19 cellular contexts compared by ENCODE assay signal in the genomic region with DNA sequence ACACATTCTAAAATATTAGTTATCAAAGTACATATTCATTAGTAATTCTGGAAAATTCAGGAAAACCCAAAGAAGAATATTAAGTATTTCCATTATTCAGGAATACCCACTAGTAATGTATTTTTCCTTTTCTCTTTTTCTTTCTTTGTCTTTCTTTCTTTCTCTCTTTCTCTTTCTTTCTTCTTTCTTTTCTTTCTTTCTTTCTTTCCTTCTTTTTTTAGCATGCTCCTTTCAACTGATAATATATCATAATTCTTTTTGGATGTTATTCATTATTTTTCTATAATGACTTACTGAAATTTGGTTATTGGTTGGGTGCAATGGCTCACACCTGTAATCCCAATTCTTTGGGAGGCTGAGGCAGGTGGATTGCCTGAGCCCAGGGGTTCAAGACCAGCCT.
DNase-seq lines count a peak whose midpoint lies in the region; ATAC-seq, FAIRE-seq and TF ChIP-seq lines count a peak whose summit lies in the region.
"Had no signal": no experiment of that assay in that cellular context is flagged by ENCODE, and none has a peak within 500 bp of the region (broad histone marks: within the 10 kb centered on the region; RNA-seq: fewer than 3 reads in every experiment).

No MANE protein-coding gene starts in this region.

- H2AFZ ChIP-seq in HCT116 (ENCODE audit: low read depth, low read length, poor library complexity, severe bottlenecking), result no peak overlapping the region

- FAIRE-seq in TTC549 (lab: Jason Lieb, UNC), result peak; percentile 19

- TF ChIP-seq POLR2A in HCT116 (IDR thresholded peaks at IDR 0.05; ENCODE audit: borderline replicate concordance, extremely low read depth, insufficient read depth, insufficient read length) (no peak), esophagus squamous epithelium (IDR thresholded peaks at IDR 0.05) (no peak)

- H3K27me3 ChIP-seq in HCT116 (ENCODE audit: insufficient read depth, low read length), result no peaks in the 10 kb centered on the region
- no peaks in the 10 kb centered on the region for H3K27me3 ChIP-seq in naive thymus-derived CD4-positive, alpha-beta T cell (ENCODE audit: control insufficient read depth in 2 of 2, insufficient read depth in 2 of 2, low read length in 2 of 2)
- no peaks in the 10 kb centered on the region for H3K27me3 ChIP-seq in esophagus squamous epithelium

- no peaks in the 10 kb centered on the region for H4K20me1 ChIP-seq in HCT116 (ENCODE audit: insufficient read depth)

- RAD21 ChIA-PET in HCT116 (lab: Charles Lee; ENCODE audit: low non-redundant PET in 1 of 2, low total read pairs in 2 of 2, uncharacterized antibody in 2 of 2, unreplicated experiment in 2 of 2), result no interaction called here

- H3K4me3 Mint-ChIP-seq in mesothelial cell of epicardium, result no peak overlapping the region
- no peak overlapping the region for H3K4me3 Mint-ChIP-seq in naive thymus-derived CD4-positive, alpha-beta T cell

- intact Hi-C loops in HCT116 (cut with micrococcal nuclease), result no loop called here
- intact Hi-C loops in naive thymus-derived CD4-positive, alpha-beta T cell (cut with micrococcal nuclease), result loop anchor here in 1 of 2 donors (10.0 kb wide), 1 partner anchor 271 kb away; no protein-coding TSS in a partner anchor
- intact Hi-C loops in esophagus squamous epithelium (cut with DNase I), result no loop called here

- H3K9ac ChIP-seq in HCT116 (ENCODE audit: low read length), result no peak overlapping the region

- H3K4me1 Mint-ChIP-seq in mesothelial cell of epicardium, result peaks cover 51% of the 10 kb centered on the region
- H3K4me1 Mint-ChIP-seq in naive thymus-derived CD4-positive, alpha-beta T cell, result peaks cover 0 to 26% (median 16%) of the 10 kb centered on the region in 7 donors

- TF ChIP-seq CTCF in HCT116 (IDR thresholded peaks at IDR 0.05 in 2 of 3, conservative IDR thresholded peaks at IDR 0.05 in 1 of 3; ENCODE audit: borderline replicate concordance in 1 of 3, insufficient read depth in 1 of 3, low read depth in 2 of 3, low read length in 2 of 3) (no peak), mesothelial cell of epicardium (IDR thresholded peaks at IDR 0.05; ENCODE audit: unreplicated experiment) (no peak), esophagus squamous epithelium (IDR thresholded peaks at IDR 0.05) (no peak)

- H3K79me2 ChIP-seq in HCT116 (ENCODE audit: insufficient read depth, low read length), result no peaks in the 10 kb centered on the region

- H3K36me3 ChIP-seq in HCT116 (ENCODE audit: control insufficient read depth in 1 of 2, insufficient read depth in 2 of 2, low read length in 2 of 2), result no peaks in the 10 kb centered on the region
- no peaks in the 10 kb centered on the region for H3K36me3 ChIP-seq in naive thymus-derived CD4-positive, alpha-beta T cell (ENCODE audit: control insufficient read depth in 2 of 3, insufficient read depth in 3 of 3, low read length in 3 of 3)
- no peaks in the 10 kb centered on the region for H3K36me3 ChIP-seq in esophagus squamous epithelium

- ATAC-seq in HCT116 (no peak), HG02588 (IDR thresholded peaks at IDR 0.05; ENCODE audit: unreplicated experiment) (no peak)
- ATAC-seq in naive thymus-derived CD4-positive, alpha-beta T cell, result no peak
- ATAC-seq: PC-3 had no signal

- H3K4me2 ChIP-seq in HCT116 (ENCODE audit: low read length), result 0 out of 2 replicates have a peak overlapping the region, but pooled peaks have one; percentile 5

- DNase-seq in HCT116 (ENCODE audit: low read depth, low spot score) (no peak), mesothelial cell of epicardium (ENCODE audit: low spot score in 2 of 2, unreplicated experiment in 2 of 2) (no peak), esophagus squamous epithelium (lab: John Stamatoyannopoulos, UW) (no peak), caudate nucleus (lab: John Stamatoyannopoulos, UW) (no peak)
- no peak for DNase-seq in naive thymus-derived CD4-positive, alpha-beta T cell
- DNase-seq: ACHN, DMS79, H7, KG1, NCI-H1417 treated with DMSO at 0.1 percent for 48 hours, NCI-H187 treated with DMSO at 0.1 percent for 48 hours, NCI-H345, NCI-H526, RPMI8226, SIG-M5 had no signal

- H3K9me2 ChIP-seq in HCT116 (ENCODE audit: insufficient read depth), result no peaks in the 10 kb centered on the region

- no peaks in the 10 kb centered on the region for H3K36me3 Mint-ChIP-seq in mesothelial cell of epicardium
- H3K36me3 Mint-ChIP-seq in naive thymus-derived CD4-positive, alpha-beta T cell, result no peaks in the 10 kb centered on the region

- POLR2A ChIA-PET in HCT116 (lab: Charles Lee), result no interaction called here
- POLR2A ChIA-PET in naive thymus-derived CD4-positive, alpha-beta T cell (lab: Charles Lee), result no interaction called here

- TF ChIP-seq RAD21 in HCT116 (IDR thresholded peaks at IDR 0.05; ENCODE audit: low read depth), result no peak

- H3K9me3 ChIP-seq in HCT116 (ENCODE audit: control insufficient read depth in 1 of 2, insufficient read depth in 1 of 2, low read depth in 1 of 2, low read length in 2 of 2) (no peaks in the 10 kb centered on the region), esophagus squamous epithelium (no peaks in the 10 kb centered on the region)
- no peaks in the 10 kb centered on the region for H3K9me3 ChIP-seq in naive thymus-derived CD4-positive, alpha-beta T cell (ENCODE audit: control insufficient read depth in 2 of 3, low read length in 3 of 3)

- H3K9me3 Mint-ChIP-seq in mesothelial cell of epicardium, result no peaks in the 10 kb centered on the region
- H3K9me3 Mint-ChIP-seq in naive thymus-derived CD4-positive, alpha-beta T cell, result peaks cover 0 to 4% (median 0%) of the 10 kb centered on the region in 11 donors

- peak overlapping the region; percentile 98 for H3K27ac Mint-ChIP-seq in mesothelial cell of epicardium
- H3K27ac Mint-ChIP-seq in naive thymus-derived CD4-positive, alpha-beta T cell, result no peak overlapping the region

- H3K4me3 ChIP-seq in HCT116 (replicated peaks in 1 of 2; ENCODE audit: low read depth in 1 of 2, low read length in 2 of 2) (no peak overlapping the region), esophagus squamous epithelium (no peak overlapping the region)
- H3K4me3 ChIP-seq in naive thymus-derived CD4-positive, alpha-beta T cell (ENCODE audit: low read length), result no peak overlapping the region

- CTCF ChIA-PET in HCT116 (lab: Charles Lee), result no interaction called here
- CTCF ChIA-PET in naive thymus-derived CD4-positive, alpha-beta T cell (lab: Charles Lee), result no interaction called here

- BruUV-seq in HCT116 (replicated peaks; lab: Mats Ljungman, UMichigan), result no TSS peak

- H3K27ac ChIP-seq in HCT116 (ENCODE audit: low read depth, low read length), result no peak overlapping the region
- no peak overlapping the region for H3K27ac ChIP-seq in naive thymus-derived CD4-positive, alpha-beta T cell (ENCODE audit: low read depth, low read length)
- no peak overlapping the region for H3K27ac ChIP-seq in esophagus squamous epithelium
- no peak overlapping the region for H3K27ac ChIP-seq in caudate nucleus (ENCODE audit: low read depth, low read length)
- H3K27ac ChIP-seq: C4-2B had no signal

- H3K4me1 ChIP-seq in HCT116 (ENCODE audit: control insufficient read depth in 1 of 2, insufficient read depth in 2 of 2, low read length in 2 of 2) (peaks cover 19 to 25% of the 10 kb centered on the region in 2 experiments), esophagus squamous epithelium (peaks cover 3 to 35% (median 8%) of the 10 kb centered on the region in 3 donors)
- no peaks in the 10 kb centered on the region for H3K4me1 ChIP-seq in naive thymus-derived CD4-positive, alpha-beta T cell (ENCODE audit: control insufficient read depth in 2 of 2, insufficient read depth in 2 of 2, low read length in 2 of 2)

- no peaks in the 10 kb centered on the region for H3K27me3 Mint-ChIP-seq in mesothelial cell of epicardium (ENCODE audit: low read depth)
- H3K27me3 Mint-ChIP-seq in naive thymus-derived CD4-positive, alpha-beta T cell, result peaks cover 0 to 19% (median 0%) of the 10 kb centered on the region in 5 donors

TF ChIP-seq in HCT116, 20 proteins besides CTCF, POLR2A, EP300 and RAD21 (continues in another document):
- no peak for TF ChIP-seq CBX3 (IDR thresholded peaks at IDR 0.05; ENCODE audit: low read depth)
- TF ChIP-seq, protein P1, sequence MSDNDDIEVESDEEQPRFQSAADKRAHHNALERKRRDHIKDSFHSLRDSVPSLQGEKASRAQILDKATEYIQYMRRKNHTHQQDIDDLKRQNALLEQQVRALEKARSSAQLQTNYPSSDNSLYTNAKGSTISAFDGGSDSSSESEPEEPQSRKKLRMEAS (IDR thresholded peaks at IDR 0.05), result no peak
- no peak for TF ChIP-seq JUND (IDR thresholded peaks at IDR 0.05)
- no peak for TF ChIP-seq SP1 (IDR thresholded peaks at IDR 0.05; ENCODE audit: low read depth)
- no peak for TF ChIP-seq CEBPB (IDR thresholded peaks at IDR 0.05; ENCODE audit: low read depth)
- TF ChIP-seq, protein P2, sequence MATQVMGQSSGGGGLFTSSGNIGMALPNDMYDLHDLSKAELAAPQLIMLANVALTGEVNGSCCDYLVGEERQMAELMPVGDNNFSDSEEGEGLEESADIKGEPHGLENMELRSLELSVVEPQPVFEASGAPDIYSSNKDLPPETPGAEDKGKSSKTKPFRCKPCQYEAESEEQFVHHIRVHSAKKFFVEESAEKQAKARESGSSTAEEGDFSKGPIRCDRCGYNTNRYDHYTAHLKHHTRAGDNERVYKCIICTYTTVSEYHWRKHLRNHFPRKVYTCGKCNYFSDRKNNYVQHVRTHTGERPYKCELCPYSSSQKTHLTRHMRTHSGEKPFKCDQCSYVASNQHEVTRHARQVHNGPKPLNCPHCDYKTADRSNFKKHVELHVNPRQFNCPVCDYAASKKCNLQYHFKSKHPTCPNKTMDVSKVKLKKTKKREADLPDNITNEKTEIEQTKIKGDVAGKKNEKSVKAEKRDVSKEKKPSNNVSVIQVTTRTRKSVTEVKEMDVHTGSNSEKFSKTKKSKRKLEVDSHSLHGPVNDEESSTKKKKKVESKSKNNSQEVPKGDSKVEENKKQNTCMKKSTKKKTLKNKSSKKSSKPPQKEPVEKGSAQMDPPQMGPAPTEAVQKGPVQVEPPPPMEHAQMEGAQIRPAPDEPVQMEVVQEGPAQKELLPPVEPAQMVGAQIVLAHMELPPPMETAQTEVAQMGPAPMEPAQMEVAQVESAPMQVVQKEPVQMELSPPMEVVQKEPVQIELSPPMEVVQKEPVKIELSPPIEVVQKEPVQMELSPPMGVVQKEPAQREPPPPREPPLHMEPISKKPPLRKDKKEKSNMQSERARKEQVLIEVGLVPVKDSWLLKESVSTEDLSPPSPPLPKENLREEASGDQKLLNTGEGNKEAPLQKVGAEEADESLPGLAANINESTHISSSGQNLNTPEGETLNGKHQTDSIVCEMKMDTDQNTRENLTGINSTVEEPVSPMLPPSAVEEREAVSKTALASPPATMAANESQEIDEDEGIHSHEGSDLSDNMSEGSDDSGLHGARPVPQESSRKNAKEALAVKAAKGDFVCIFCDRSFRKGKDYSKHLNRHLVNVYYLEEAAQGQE (IDR thresholded peaks at IDR 0.05; ENCODE audit: low read depth), result no peak
- no peak for TF ChIP-seq POLR2AphosphoS5 (IDR thresholded peaks at IDR 0.05; ENCODE audit: low read depth, low read length)
- no peak for TF ChIP-seq YY1 (IDR thresholded peaks at IDR 0.05; ENCODE audit: extremely low read depth, insufficient replicate concordance, low read depth, low read length)
- no peak for TF ChIP-seq ELF1 (IDR thresholded peaks at IDR 0.05; ENCODE audit: borderline replicate concordance, low read depth)
- TF ChIP-seq ZFX (IDR thresholded peaks at IDR 0.05), result no peak
